In the genomic region with DNA sequence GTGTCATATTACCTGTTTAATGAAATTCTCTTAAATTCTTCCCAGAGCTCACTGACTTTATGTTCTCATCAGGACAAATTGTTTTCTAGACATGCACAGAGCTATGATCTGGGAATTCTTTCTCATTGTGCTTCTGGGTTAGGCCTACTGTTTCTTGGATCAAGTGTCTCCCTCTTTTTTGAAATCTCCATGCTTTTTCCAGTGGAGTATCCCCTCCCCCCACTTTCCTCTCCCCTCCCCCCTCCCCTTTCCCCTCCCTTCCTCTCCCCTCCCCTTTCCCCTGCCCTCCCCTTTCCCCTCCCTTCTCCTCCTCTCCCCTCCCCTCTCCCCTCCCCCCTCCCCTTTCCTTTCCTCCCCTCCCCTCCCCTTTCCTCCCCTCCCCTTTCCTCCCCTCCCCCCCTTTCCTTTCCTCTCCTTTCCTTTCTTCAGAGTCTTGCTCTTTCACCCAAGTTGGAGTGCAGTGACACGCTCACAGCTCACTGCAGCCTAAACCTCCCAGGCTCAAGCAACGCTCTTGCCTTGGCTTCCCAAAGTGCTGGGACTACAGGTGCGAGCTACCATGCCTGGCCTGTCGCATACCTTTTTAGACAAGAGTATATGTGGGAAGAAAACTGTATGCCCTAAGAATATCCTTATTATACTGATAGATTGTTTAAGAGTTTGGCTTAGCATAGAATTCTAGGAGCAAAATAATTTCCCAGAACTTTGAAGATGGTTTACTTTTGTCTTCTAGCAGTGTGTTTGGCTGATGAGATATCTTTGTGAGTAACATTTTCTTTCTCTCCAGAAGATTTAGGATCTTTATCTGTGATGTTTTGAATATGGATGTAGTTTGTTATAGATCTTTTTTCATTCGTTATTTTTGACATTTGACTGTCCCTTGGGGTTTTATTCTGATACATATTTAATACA, we compare ENCODE assay signal across 1 cellular context.
TF ChIP-seq lines count a peak whose summit lies in the region.

No MANE protein-coding gene starts in this region.

TF ChIP-seq in A549, 52 proteins besides CTCF, POLR2A, EP300 and RAD21 (continued from another document):
- TF ChIP-seq, protein P1, sequence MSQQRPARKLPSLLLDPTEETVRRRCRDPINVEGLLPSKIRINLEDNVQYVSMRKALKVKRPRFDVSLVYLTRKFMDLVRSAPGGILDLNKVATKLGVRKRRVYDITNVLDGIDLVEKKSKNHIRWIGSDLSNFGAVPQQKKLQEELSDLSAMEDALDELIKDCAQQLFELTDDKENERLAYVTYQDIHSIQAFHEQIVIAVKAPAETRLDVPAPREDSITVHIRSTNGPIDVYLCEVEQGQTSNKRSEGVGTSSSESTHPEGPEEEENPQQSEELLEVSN (IDR thresholded peaks at IDR 0.05; ENCODE audit: borderline replicate concordance, low read depth) = no peak
- TF ChIP-seq EHF (CRISPR knock-in tag; IDR thresholded peaks at IDR 0.05) (no peak), RARB (CRISPR knock-in tag; IDR thresholded peaks at IDR 0.05) (no peak), GATA3 (IDR thresholded peaks at IDR 0.05; ENCODE audit: borderline replicate concordance) (no peak), KDM1A (IDR thresholded peaks at IDR 0.05; ENCODE audit: low read depth) (no peak), POLR2AphosphoS2 (conservative IDR thresholded peaks at IDR 0.05; ENCODE audit: low read length) (no peak)
- TF ChIP-seq, protein P2, sequence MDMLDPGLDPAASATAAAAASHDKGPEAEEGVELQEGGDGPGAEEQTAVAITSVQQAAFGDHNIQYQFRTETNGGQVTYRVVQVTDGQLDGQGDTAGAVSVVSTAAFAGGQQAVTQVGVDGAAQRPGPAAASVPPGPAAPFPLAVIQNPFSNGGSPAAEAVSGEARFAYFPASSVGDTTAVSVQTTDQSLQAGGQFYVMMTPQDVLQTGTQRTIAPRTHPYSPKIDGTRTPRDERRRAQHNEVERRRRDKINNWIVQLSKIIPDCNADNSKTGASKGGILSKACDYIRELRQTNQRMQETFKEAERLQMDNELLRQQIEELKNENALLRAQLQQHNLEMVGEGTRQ (IDR thresholded peaks at IDR 0.05) = no peak
